Comparison of ENCODE assay signal across 8 cellular contexts in the genomic region with DNA sequence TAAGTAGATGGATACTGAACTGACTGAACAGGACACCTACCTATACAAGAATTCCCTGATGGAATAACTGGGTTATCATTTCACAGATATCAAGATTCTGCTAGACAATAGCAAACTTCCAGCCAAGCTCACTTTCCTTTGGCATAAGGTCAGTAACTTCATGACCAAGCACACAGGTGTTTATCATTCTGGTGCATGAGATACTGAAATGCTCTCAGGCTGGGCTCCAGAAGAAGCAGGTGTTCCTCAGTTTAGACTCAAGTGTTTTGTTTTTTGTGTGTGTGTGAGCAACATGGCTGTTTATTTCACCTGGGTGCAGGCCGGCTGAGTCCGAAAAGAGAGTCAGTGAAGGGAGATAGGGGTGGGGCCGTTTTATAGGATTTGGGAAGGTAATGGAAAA.
"Had no signal": no experiment of that assay in that cellular context is flagged by ENCODE, and none has a peak within 500 bp of the region (broad histone marks: within the 10 kb centered on the region; RNA-seq: fewer than 3 reads in every experiment).

No MANE protein-coding gene starts in this region.

- H3K36me3 ChIP-seq: HAP-1 had no signal

- ATAC-seq: HCT116, HepG2 had no signal

- H3K27ac ChIP-seq: HL-60 had no signal

- H3K9me3 ChIP-seq: HAP-1 had no signal

- FAIRE-seq: HepG2 had no signal

- H3K4me1 ChIP-seq: HAP-1 had no signal

- H3K4me3 ChIP-seq: HAP-1 had no signal

- DNase-seq: GOT3, H7, HFFc6, KBM-7 had no signal
